28 cellular contexts compared by ENCODE assay signal in the genomic region with DNA sequence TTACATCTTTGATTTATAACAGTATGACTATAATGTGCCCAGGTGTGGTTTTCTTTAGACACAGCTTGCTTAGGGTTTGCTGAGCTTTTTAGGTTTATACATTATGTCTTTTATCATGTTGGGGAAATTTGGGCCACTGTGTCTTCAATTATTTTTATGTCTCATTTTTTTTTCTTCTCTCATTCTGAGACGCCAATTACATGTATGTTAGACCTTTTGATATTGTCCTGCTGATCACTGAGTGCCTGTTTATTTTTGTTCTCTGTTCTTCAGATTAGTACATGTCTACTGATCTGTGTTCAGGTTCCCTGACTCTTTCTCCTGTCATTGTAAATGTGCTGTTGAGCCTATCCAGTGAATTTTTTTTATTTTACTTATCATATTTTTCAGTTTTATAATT. TPM values are rescaled to one million over a fixed set of nuclear protein-coding genes. Genes with fewer than 3 reads are reported as not detected.
"Had no signal": no experiment of that assay in that cellular context is flagged by ENCODE, and none has a peak within 500 bp of the region (broad histone marks: within the 10 kb centered on the region; RNA-seq: fewer than 3 reads in every experiment).

No MANE protein-coding gene starts in this region.

- H3K36me3 ChIP-seq: stomach, suprapubic skin, thoracic aorta, thyroid gland, tibial artery, tibial nerve, transverse colon, upper lobe of left lung, upper lobe of right lung, uterus, vagina had no signal

- H3K9me3 ChIP-seq: suprapubic skin, testis, thoracic aorta, thyroid gland, tibial artery, transverse colon, upper lobe of right lung, uterus, vagina had no signal

- H3K4me3 ChIP-seq: stomach, suprapubic skin, testis, thoracic aorta, thyroid gland, tibial artery, tibial nerve, transverse colon, upper lobe of left lung, upper lobe of right lung, uterus, vagina had no signal

- H3K27me3 ChIP-seq: suprapubic skin, testis, thyroid gland, tibial nerve, upper lobe of left lung, upper lobe of right lung, uterus, vagina had no signal

- H3K27ac ChIP-seq: stomach, suprapubic skin, testis, thoracic aorta, thyroid gland, tibial artery, tibial nerve, transverse colon, upper lobe of left lung, upper lobe of right lung, uterus, vagina had no signal

- DNase-seq: stimulated activated CD4-positive, alpha-beta T cell treated with anti-CD3 and anti-CD28 coated beads, Interleukin-2, amount 100 ng/mL, for 48 hours; stimulated activated CD4-positive, alpha-beta T cell treated with anti-CD3 and anti-CD28 coated beads, Interleukin-4, amount 100 ng/mL, for 1 hour; stimulated activated CD4-positive, alpha-beta T cell treated with anti-CD3 and anti-CD28 coated beads, Interleukin-4, amount 100 ng/mL, for 24 hours; stimulated activated CD4-positive, alpha-beta T cell treated with anti-CD3 and anti-CD28 coated beads, Interleukin-4, amount 100 ng/mL, for 4 hours; stimulated activated CD8-positive, alpha-beta memory T cell treated with anti-CD3 and anti-CD28 coated beads, Interleukin-4, amount 100 ng/mL, for 48 hours; stimulated activated naive B cell treated with anti-CD40 and anti-IgM and Interleukin-4, amounts not matched to agents 10 μg/mL and 1 μg/mL and 100 μg/mL, for 72 hours; stimulated activated naive CD4-positive, alpha-beta T cell; stimulated activated naive CD4-positive, alpha-beta T cell treated with Interleukin-2 at 50 U/mL for 16 hours; stimulated activated naive CD8-positive, alpha-beta T cell treated with anti-CD3 and anti-CD28 coated beads, Interleukin-15, amount 100 ng/mL, for 72 hours; stimulated activated naive CD8-positive, alpha-beta T cell treated with anti-CD3 and anti-CD28 coated beads, Interleukin-15, Interleukin-2, amounts not matched to agents 100 U/mL and 50 U/mL, for 24 hours; stomach; substantia nigra; testis; thyroid gland; tibial artery; transverse colon; trophoblast cell; upper lobe of left lung; upper lobe of right lung; uterus had no signal

- ATAC-seq: stimulated activated effector memory CD8-positive, alpha-beta T cell treated with anti-CD3 and anti-CD28 coated beads, Interleukin-12 subunit alpha, Interleukin-12 subunit beta, amount 100 ng/mL, for 72 hours; stimulated activated memory B cell treated with anti-CD40 and anti-IgM and Interleukin-4, amounts not matched to agents 10 μg/mL and 1 μg/mL and 100 μg/mL, for 72 hours; stimulated activated naive B cell treated with anti-CD40 and anti-IgM and Interleukin-4, amounts not matched to agents 10 μg/mL and 1 μg/mL and 100 μg/mL, for 72 hours; stimulated activated naive CD8-positive, alpha-beta T cell treated with anti-CD3 and anti-CD28 coated beads, Interleukin-15, amount 100 ng/mL, for 72 hours; stimulated activated naive CD8-positive, alpha-beta T cell treated with anti-CD3 and anti-CD28 coated beads, Interleukin-15, Interleukin-2, amounts not matched to agents 100 U/mL and 50 U/mL, for 24 hours; upper lobe of right lung had no signal

- H3K4me1 ChIP-seq: stomach, testis, thyroid gland, tibial artery, tibial nerve, transverse colon, upper lobe of right lung, uterus had no signal

RNA-seq across cellular contexts. Expression of a gene that starts 36.1 kb away (rescaled TPM):
- total RNA-seq: subcutaneous adipose tissue had no signal

RNA-seq across cellular contexts. Expression of a gene that starts 57.7 kb away (rescaled TPM):
- total RNA-seq: temporal lobe, tibial nerve had no signal
